26 cellular contexts compared by ENCODE assay signal in genomic region chr6:13604135-13604534, GRCh38.
"Had no signal": no experiment of that assay in that cellular context is flagged by ENCODE, and none has a peak within 500 bp of the region (broad histone marks: within the 10 kb centered on the region; RNA-seq: fewer than 3 reads in every experiment).

No MANE protein-coding gene starts in this region.

- H3K36me3 ChIP-seq: colonic mucosa had no signal

- H3K27me3 Mint-ChIP-seq: dendritic cell treated with granulocyte-macrophage colony-stimulating factor and Interleukin-4, amounts not matched to agents 40 ng/mL and 50 ng/mL, for 4 days; effector memory CD8-positive, alpha-beta T cell had no signal

- FAIRE-seq: endometrium, islet of Langerhans, keratinocyte had no signal

- DNase-seq: colonic mucosa; cortex of kidney; effector CD8-positive, alpha-beta T cell; effector memory CD8-positive, alpha-beta T cell; endodermal cell; erythroblast; esophagus squamous epithelium; foreskin fibroblast; gastrocnemius medialis; glutamatergic neuron; head of caudate nucleus; heart right ventricle; hippocampal formation; left cardiac atrium; left lung; left ventricle myocardium superior; lower lobe of right lung; mesenchymal stem cell; mucosa of descending colon had no signal

- H3K27me3 ChIP-seq: colonic mucosa, esophagus squamous epithelium, gastrocnemius medialis, heart right ventricle, left lung had no signal

- H3K9me3 ChIP-seq: colonic mucosa, esophagus squamous epithelium, gastrocnemius medialis, heart right ventricle, left lung, lower lobe of right lung, mucosa of descending colon had no signal

- ATAC-seq: effector memory CD8-positive, alpha-beta T cell; esophagus mucosa; gastrocnemius medialis; heart right ventricle; left cardiac atrium; left lung; left ventricle myocardium superior; lower lobe of right lung; mucosa of descending colon had no signal

- H3K27ac ChIP-seq: colonic mucosa, epithelial cell of prostate, esophagus squamous epithelium, heart right ventricle, left lung, lower lobe of right lung had no signal

- H3K27ac Mint-ChIP-seq: dendritic cell treated with granulocyte-macrophage colony-stimulating factor and Interleukin-4, amounts not matched to agents 40 ng/mL and 50 ng/mL, for 4 days; effector memory CD8-positive, alpha-beta T cell; endodermal cell; mesothelial cell of epicardium had no signal

- H3K4me1 Mint-ChIP-seq: endodermal cell, mesothelial cell of epicardium had no signal

- H3K4me3 Mint-ChIP-seq: dendritic cell treated with granulocyte-macrophage colony-stimulating factor and Interleukin-4, amounts not matched to agents 40 ng/mL and 50 ng/mL, for 4 days; effector memory CD8-positive, alpha-beta T cell; endodermal cell; mesothelial cell of epicardium had no signal

- H3K4me3 ChIP-seq: colonic mucosa, esophagus squamous epithelium, gastrocnemius medialis, heart right ventricle, left lung, lower lobe of right lung, mucosa of descending colon had no signal

- H3K4me1 ChIP-seq: colonic mucosa, esophagus squamous epithelium, gastrocnemius medialis, heart right ventricle, left lung, lower lobe of right lung had no signal

- H3K9me3 Mint-ChIP-seq: dendritic cell treated with granulocyte-macrophage colony-stimulating factor and Interleukin-4, amounts not matched to agents 40 ng/mL and 50 ng/mL, for 4 days; effector memory CD8-positive, alpha-beta T cell; endodermal cell; mesothelial cell of epicardium had no signal
